In the genomic region with DNA sequence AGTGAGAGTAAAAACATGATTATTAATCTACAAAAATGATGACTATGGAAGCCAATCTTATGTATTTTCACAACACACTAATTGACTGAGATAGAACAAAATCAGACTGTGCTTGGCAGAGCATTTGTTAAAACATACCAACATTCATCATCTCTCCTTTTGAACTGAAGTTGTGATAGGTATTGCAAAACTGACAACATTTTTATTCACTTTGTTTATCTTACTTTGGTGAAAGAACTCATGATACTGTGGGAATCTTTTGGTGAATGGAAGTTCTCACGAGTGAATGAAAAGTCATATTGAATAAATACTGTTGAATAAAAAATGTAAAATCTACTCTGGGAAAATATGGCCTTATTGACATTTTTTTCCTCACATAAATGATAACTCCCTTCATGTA, we compare ENCODE assay signal across 27 cellular contexts.
"Had no signal": no experiment of that assay in that cellular context is flagged by ENCODE, and none has a peak within 500 bp of the region (broad histone marks: within the 10 kb centered on the region; RNA-seq: fewer than 3 reads in every experiment).

No MANE protein-coding gene starts in this region.

- H3K9me3 Mint-ChIP-seq: nephron, neural crest cell, type B pancreatic cell had no signal

- H3K27me3 Mint-ChIP-seq: naive thymus-derived CD8-positive, alpha-beta T cell; stimulated activated naive CD8-positive, alpha-beta T cell treated with anti-CD3 and anti-CD28 coated beads, Interleukin-15, amount 100 ng/mL, for 72 hours; type B pancreatic cell had no signal

- H3K4me3 ChIP-seq: left lung, lower lobe of right lung, pancreas, prostate gland, spleen, tibial nerve, uterus had no signal

- ATAC-seq: left colon; left lung; lower lobe of right lung; naive thymus-derived CD8-positive, alpha-beta T cell; pancreas; right cardiac atrium; sciatic nerve; stimulated activated effector memory CD8-positive, alpha-beta T cell treated with anti-CD3 and anti-CD28 coated beads, Interleukin-12 subunit alpha, Interleukin-12 subunit beta, amount 100 ng/mL, for 72 hours; stimulated activated naive CD8-positive, alpha-beta T cell treated with anti-CD3 and anti-CD28 coated beads, Interleukin-15, amount 100 ng/mL, for 72 hours had no signal

- H3K27ac ChIP-seq: left lung, lower lobe of right lung, pancreas, prostate gland, spleen, tibial nerve, uterus had no signal

- H3K36me3 ChIP-seq: left lung, lower lobe of right lung, pancreas, prostate gland, spleen, tibial nerve, uterus had no signal

- H3K36me3 Mint-ChIP-seq: naive thymus-derived CD8-positive, alpha-beta T cell; stimulated activated effector memory CD8-positive, alpha-beta T cell treated with anti-CD3 and anti-CD28 coated beads, Interleukin-12 subunit alpha, Interleukin-12 subunit beta, amount 100 ng/mL, for 72 hours; type B pancreatic cell had no signal

- H3K27ac Mint-ChIP-seq: naive thymus-derived CD8-positive, alpha-beta T cell; nephron; stimulated activated effector memory CD8-positive, alpha-beta T cell treated with anti-CD3 and anti-CD28 coated beads, Interleukin-12 subunit alpha, Interleukin-12 subunit beta, amount 100 ng/mL, for 72 hours; stimulated activated naive CD8-positive, alpha-beta T cell treated with anti-CD3 and anti-CD28 coated beads, Interleukin-15, amount 100 ng/mL, for 72 hours; type B pancreatic cell had no signal

- DNase-seq: hippocampal formation; kidney; left colon; left lung; lower lobe of right lung; mammary epithelial cell; mesenchymal stem cell; naive thymus-derived CD8-positive, alpha-beta T cell; nucleus accumbens; pancreas; posterior cingulate gyrus; retina; right cardiac atrium; small intestine; spleen; stimulated activated CD4-positive, alpha-beta T cell treated with anti-CD3 and anti-CD28 coated beads, Interleukin-4, amount 100 ng/mL, for 24 hours; stimulated activated naive CD4-positive, alpha-beta T cell; stimulated activated naive CD8-positive, alpha-beta T cell treated with anti-CD3 and anti-CD28 coated beads, Interleukin-15, amount 100 ng/mL, for 72 hours; substantia nigra; uterus had no signal

- H3K4me1 ChIP-seq: left lung, lower lobe of right lung, prostate gland, spleen, tibial nerve, uterus had no signal

- H3K4me1 Mint-ChIP-seq: naive thymus-derived CD8-positive, alpha-beta T cell; nephron; neural crest cell; stimulated activated effector memory CD8-positive, alpha-beta T cell treated with anti-CD3 and anti-CD28 coated beads, Interleukin-12 subunit alpha, Interleukin-12 subunit beta, amount 100 ng/mL, for 72 hours; stimulated activated naive CD8-positive, alpha-beta T cell treated with anti-CD3 and anti-CD28 coated beads, Interleukin-15, amount 100 ng/mL, for 72 hours had no signal

- H3K27me3 ChIP-seq: left lung, pancreas, spleen, tibial nerve, uterus had no signal

- H3K4me3 Mint-ChIP-seq: naive thymus-derived CD8-positive, alpha-beta T cell; nephron; neural crest cell; stimulated activated effector memory CD8-positive, alpha-beta T cell treated with anti-CD3 and anti-CD28 coated beads, Interleukin-12 subunit alpha, Interleukin-12 subunit beta, amount 100 ng/mL, for 72 hours; stimulated activated naive CD8-positive, alpha-beta T cell treated with anti-CD3 and anti-CD28 coated beads, Interleukin-15, amount 100 ng/mL, for 72 hours; type B pancreatic cell had no signal

- H3K9me3 ChIP-seq: left lung, lower lobe of right lung, pancreas, prostate gland, spleen, tibial nerve, uterus had no signal
